ENCODE assay signal across 11 cellular contexts in the genomic region with DNA sequence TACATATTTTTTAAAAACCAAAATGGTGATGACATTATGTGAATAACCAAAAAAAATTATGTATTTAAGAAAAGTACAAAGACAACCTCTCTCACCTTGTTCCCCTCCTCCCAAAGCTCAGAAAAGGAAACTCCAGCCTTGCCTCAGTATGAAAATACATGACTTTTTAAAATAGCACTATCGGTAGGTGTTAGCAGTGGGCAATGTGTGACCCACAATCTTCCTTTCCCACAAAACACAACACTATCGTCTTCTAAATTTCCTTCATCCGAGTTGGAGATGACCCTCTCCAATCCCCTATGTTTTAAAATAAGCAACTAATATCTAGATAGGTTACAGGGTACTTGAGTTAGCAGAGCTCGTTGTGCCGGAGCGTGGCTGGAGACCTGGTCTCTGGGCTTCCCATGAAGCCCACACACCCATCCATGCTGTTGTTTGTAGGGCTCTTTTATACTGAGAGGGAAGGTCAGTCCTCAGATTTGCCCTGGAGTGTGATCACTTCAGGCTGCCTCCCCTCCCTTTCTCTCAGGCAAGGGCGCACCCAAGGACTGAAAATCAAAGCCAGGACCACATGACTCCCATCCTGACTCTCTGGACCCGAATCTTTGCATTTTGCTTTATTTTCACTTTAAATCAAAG.
DNase-seq lines count a peak whose midpoint lies in the region; ATAC-seq and TF ChIP-seq lines count a peak whose summit lies in the region.
"Had no signal": no experiment of that assay in that cellular context is flagged by ENCODE, and none has a peak within 500 bp of the region (broad histone marks: within the 10 kb centered on the region; RNA-seq: fewer than 3 reads in every experiment).

No MANE protein-coding gene starts in this region.

- peak overlapping the region in 1 of 2 donors; percentile 12 for H3K27ac Mint-ChIP-seq in effector memory CD8-positive, alpha-beta T cell
- peak overlapping the region in 1 of 2 donors; percentile 67 for H3K27ac Mint-ChIP-seq in natural killer cell
- H3K27ac Mint-ChIP-seq: B cell; CD4-positive, alpha-beta memory T cell had no signal

- no peak for TF ChIP-seq CTCF in natural killer cell (IDR thresholded peaks at IDR 0.05)

- peak overlapping the region; percentile 38 to 49 for H3K4me3 Mint-ChIP-seq in effector memory CD8-positive, alpha-beta T cell
- H3K4me3 Mint-ChIP-seq in natural killer cell: peak overlapping the region; percentile 74
- H3K4me3 Mint-ChIP-seq: B cell; CD4-positive, alpha-beta memory T cell had no signal

- intact Hi-C loops in natural killer cell (cut with micrococcal nuclease): no loop called here

- DNase-seq in NCI-H1930 (lab: John Stamatoyannopoulos, UW) (peak; percentile 27 to 53), natural killer cell (no peak), OCI-M2 (lab: John Stamatoyannopoulos, UW; ENCODE audit: unreplicated experiment) (no peak), NCI-H2107 (lab: John Stamatoyannopoulos, UW) (no peak)
- DNase-seq in effector memory CD8-positive, alpha-beta T cell: no peak
- DNase-seq in stimulated activated CD4-positive, alpha-beta T cell treated with anti-CD3 and anti-CD28 coated beads, Interleukin-2, amount 100 ng/mL, for 24 hours: no peak
- DNase-seq: CD4-positive, alpha-beta memory T cell; DMS79; GOT3 had no signal

- ATAC-seq in effector memory CD8-positive, alpha-beta T cell (replicated peaks): peak; percentile 36
- peak; percentile 80 to 95 (median 86) for ATAC-seq in natural killer cell
- ATAC-seq in HG03571 (IDR thresholded peaks at IDR 0.05; ENCODE audit: unreplicated experiment): no peak

- peaks cover 20 to 41% of the 10 kb centered on the region in 2 donors for H3K4me1 Mint-ChIP-seq in effector memory CD8-positive, alpha-beta T cell (ENCODE audit: low read depth in 2 of 2)
- peaks cover 80 to 81% of the 10 kb centered on the region in 2 donors for H3K4me1 Mint-ChIP-seq in natural killer cell

- no peaks in the 10 kb centered on the region for H3K27me3 Mint-ChIP-seq in effector memory CD8-positive, alpha-beta T cell
- H3K27me3 Mint-ChIP-seq in natural killer cell (ENCODE audit: low read depth in 2 of 2): no peaks in the 10 kb centered on the region
- H3K27me3 Mint-ChIP-seq: B cell; CD4-positive, alpha-beta memory T cell had no signal

- H3K9me3 Mint-ChIP-seq in effector memory CD8-positive, alpha-beta T cell: no peaks in the 10 kb centered on the region
- H3K9me3 Mint-ChIP-seq in natural killer cell: no peaks in the 10 kb centered on the region
- H3K9me3 Mint-ChIP-seq: CD4-positive, alpha-beta memory T cell had no signal

- H3K36me3 Mint-ChIP-seq in effector memory CD8-positive, alpha-beta T cell (ENCODE audit: insufficient read depth): peaks cover 5% of the 10 kb centered on the region
- H3K36me3 Mint-ChIP-seq in natural killer cell: no peaks in the 10 kb centered on the region

Comparison
In these comparisons a context has a peak if more than half of its experiments do, and no peak if none do; other contexts are left out.
1. DNase-seq: peak in NCI-H1930 (2 of 2); none in effector memory CD8-positive, alpha-beta T cell (0 of 3), natural killer cell (single experiment), OCI-M2 (single experiment), stimulated activated CD4-positive, alpha-beta T cell treated with anti-CD3 and anti-CD28 coated beads, Interleukin-2, amount 100 ng/mL, for 24 hours (0 of 2) and NCI-H2107 (single experiment).